33 cellular contexts compared by ENCODE assay signal in genomic region chr15:26731965-26732364, GRCh38. TPM values are rescaled to one million over a fixed set of nuclear protein-coding genes. Genes with fewer than 3 reads are reported as not detected.
"Had no signal": no experiment of that assay in that cellular context is flagged by ENCODE, and none has a peak within 500 bp of the region (broad histone marks: within the 10 kb centered on the region; RNA-seq: fewer than 3 reads in every experiment).

No MANE protein-coding gene starts in this region.

- H3K27me3 ChIP-seq: adrenal gland, body of pancreas, esophagus squamous epithelium, gastroesophageal sphincter, heart left ventricle had no signal

- ATAC-seq: activated CD4-positive, alpha-beta T cell treated with anti-CD3 and anti-CD28 coated beads for 36 hours; activated CD8-positive, alpha-beta memory T cell treated with anti-CD3 and anti-CD28 coated beads, Interleukin-2, amount 10 ng/mL, durations not matched to agents 7 days and 5 days; activated CD8-positive, alpha-beta T cell treated with anti-CD3 and anti-CD28 coated beads, Interleukin-2, amount 10 ng/mL, durations not matched to agents 7 days and 5 days; activated naive CD8-positive, alpha-beta T cell treated with anti-CD3 and anti-CD28 coated beads, Interleukin-2, amount 50 U/mL, for 24 hours; body of pancreas; effector memory CD8-positive, alpha-beta T cell; gastroesophageal sphincter; heart left ventricle had no signal

- DNase-seq: activated CD4-positive, alpha-beta memory T cell treated with anti-CD3 and anti-CD28 coated beads for 36 hours; activated CD4-positive, alpha-beta T cell treated with anti-CD3 and anti-CD28 coated beads for 36 hours; activated CD4-positive, alpha-beta T cell treated with anti-CD3 and anti-CD28 coated beads, Interleukin-2, amount 10 ng/mL, durations not matched to agents 24 days and 14 days; activated CD4-positive, CD25-positive, alpha-beta regulatory T cell; activated CD4-positive, CD25-positive, alpha-beta regulatory T cell treated with anti-CD3 and anti-CD28 coated beads, Interleukin-2, amount 50 U/mL, for 72 hours; activated CD8-positive, alpha-beta memory T cell treated with anti-CD3 and anti-CD28 coated beads, Interleukin-2, amount 10 ng/mL, durations not matched to agents 7 days and 5 days; activated CD8-positive, alpha-beta memory T cell treated with anti-CD3 and anti-CD28 coated beads, Interleukin-2, amount 50 U/mL, for 4 hours; activated CD8-positive, alpha-beta T cell treated with anti-CD3 and anti-CD28 coated beads, Interleukin-2, amount 10 ng/mL, durations not matched to agents 7 days and 5 days; activated effector memory CD4-positive, alpha-beta T cell treated with anti-CD3 and anti-CD28 coated beads, Interleukin-2, amount 50 U/mL, for 16 hours; activated naive CD4-positive, alpha-beta T cell treated with anti-CD3 and anti-CD28 coated beads for 36 hours; activated naive CD8-positive, alpha-beta T cell treated with anti-CD3 and anti-CD28 coated beads for 36 hours; activated naive CD8-positive, alpha-beta T cell treated with anti-CD3 and anti-CD28 coated beads, Interleukin-2, amount 50 U/mL, for 24 hours; activated T-cell treated with anti-CD3 and anti-CD28 coated beads, Interleukin-2, amount 50 U/mL, for 1 hour; activated T-cell treated with anti-CD3 and anti-CD28 coated beads, Interleukin-2, amount 50 U/mL, for 48 hours; adrenal gland; amygdala; aorta; body of pancreas; caudate nucleus; cortex of kidney; dermis blood vessel endothelial cell; effector CD4-positive, alpha-beta T cell; effector memory CD8-positive, alpha-beta T cell; erythroblast; esophagus squamous epithelium; foreskin melanocyte; heart left ventricle; T-helper 2 cell had no signal

- H3K9me3 ChIP-seq: esophagus squamous epithelium had no signal

- H3K36me3 ChIP-seq: adrenal gland, esophagus squamous epithelium, gastroesophageal sphincter, heart left ventricle had no signal

- H3K27ac ChIP-seq: adrenal gland, body of pancreas, esophagus squamous epithelium, gastroesophageal sphincter, heart left ventricle had no signal

- H3K4me1 ChIP-seq: adrenal gland, body of pancreas, esophagus squamous epithelium, gastroesophageal sphincter, heart left ventricle had no signal

- H3K4me3 ChIP-seq: adrenal gland, body of pancreas, esophagus squamous epithelium, gastroesophageal sphincter, heart left ventricle had no signal

- FAIRE-seq: colon had no signal

RNA-seq across cellular contexts. Expression of gene GABRB3, which starts 40.9 kb away (rescaled TPM):
- total RNA-seq: activated CD4-positive, alpha-beta T cell treated with anti-CD3 and anti-CD28 coated beads for 36 hours; activated CD4-positive, alpha-beta T cell treated with anti-CD3 and anti-CD28 coated beads, Interleukin-2, amount 10 ng/mL, durations not matched to agents 24 days and 14 days; activated CD8-positive, alpha-beta memory T cell treated with anti-CD3 and anti-CD28 coated beads for 36 hours; activated CD8-positive, alpha-beta memory T cell treated with anti-CD3 and anti-CD28 coated beads, Interleukin-2, amount 10 ng/mL, durations not matched to agents 7 days and 5 days; activated T-helper 1 cell treated with anti-CD3 and anti-CD28 coated beads, Interleukin-12 subunit alpha, Interleukin-12 subunit beta, Interleukin-2, Interleukin-4 antibody, amounts not matched to agents 30 ng/mL and 10 ng/mL and 1 ng/mL, durations not matched to agents 14 hours and 24 hours and 36 hours; activated T-helper 2 cell treated with anti-CD3 and anti-CD28 coated beads, Interferon-gamma antibody, Interleukin-2, Interleukin-4, amounts not matched to agents 10 μg/mL and 5 μg/mL and 100 μg/mL, durations not matched to agents 14 hours and 24 hours and 36 hours had no signal
